22 cellular contexts compared by ENCODE assay signal in genomic region chr6:53172468-53172803, GRCh38. TPM values are rescaled to one million over a fixed set of nuclear protein-coding genes. Genes with fewer than 3 reads are reported as not detected.
DNase-seq lines count a peak whose midpoint lies in the region; ATAC-seq, FAIRE-seq and TF ChIP-seq lines count a peak whose summit lies in the region.
"Had no signal": no experiment of that assay in that cellular context is flagged by ENCODE, and none has a peak within 500 bp of the region (broad histone marks: within the 10 kb centered on the region; RNA-seq: fewer than 3 reads in every experiment).

No MANE protein-coding gene starts in this region.

- H3K27ac Mint-ChIP-seq in naive B cell, result peak overlapping the region; percentile 9 to 95 (median 83)
- H3K27ac Mint-ChIP-seq: activated naive CD8-positive, alpha-beta T cell treated with anti-CD3 and anti-CD28 coated beads for 36 hours; activated T-cell treated with anti-CD3 and anti-CD28 coated beads, Interleukin-2, amount 50 U/mL, for 24 hours; CD8-positive, alpha-beta T cell; type B pancreatic cell had no signal

- no peak overlapping the region for H3K4me2 ChIP-seq in HepG2 (ENCODE audit: low read depth, low read length)

- H3K79me2 ChIP-seq in HepG2 (ENCODE audit: insufficient read depth, low read length), result no peaks in the 10 kb centered on the region

- DNase-seq in HepG2 (ENCODE audit: low spot score) (no peak), right lobe of liver (no peak), naive B cell (no peak), germinal center (ENCODE audit: low spot score) (no peak), DMS 273 treated with DMSO at 0.1 percent for 48 hours (lab: John Stamatoyannopoulos, UW) (no peak)
- no peak for DNase-seq in central memory CD4-positive, alpha-beta T cell

- no peaks in the 10 kb centered on the region for H3K4me1 ChIP-seq in HepG2 (ENCODE audit: insufficient read depth, low read length)
- peaks cover 0 to 10% (median 0%) of the 10 kb centered on the region in 4 donors for H3K4me1 ChIP-seq in right lobe of liver
- H3K4me1 ChIP-seq: ascending aorta, colonic mucosa, lower lobe of right lung, psoas muscle, SJCRH30 had no signal

- no peaks in the 10 kb centered on the region for H3K36me3 Mint-ChIP-seq in naive B cell
- H3K36me3 Mint-ChIP-seq: activated naive CD8-positive, alpha-beta T cell treated with anti-CD3 and anti-CD28 coated beads for 36 hours; CD8-positive, alpha-beta T cell; naive thymus-derived CD8-positive, alpha-beta T cell; type B pancreatic cell had no signal

- H3K9ac ChIP-seq in HepG2 (ENCODE audit: insufficient read depth, low read depth, low read length), result no peak overlapping the region

- H3K27me3 Mint-ChIP-seq in naive B cell, result no peaks in the 10 kb centered on the region
- H3K27me3 Mint-ChIP-seq: activated naive CD8-positive, alpha-beta T cell treated with anti-CD3 and anti-CD28 coated beads for 36 hours; activated T-cell treated with anti-CD3 and anti-CD28 coated beads, Interleukin-2, amount 50 U/mL, for 24 hours; naive thymus-derived CD8-positive, alpha-beta T cell; type B pancreatic cell had no signal

- H3K27me3 ChIP-seq in HepG2 (ENCODE audit: control insufficient read depth in 1 of 2, insufficient read depth in 2 of 2, low read length in 2 of 2), result no peaks in the 10 kb centered on the region
- H3K27me3 ChIP-seq in right lobe of liver, result no peaks in the 10 kb centered on the region
- H3K27me3 ChIP-seq: ascending aorta, colonic mucosa, sigmoid colon, SJCRH30 had no signal

- peak overlapping the region; percentile 19 to 75 (median 56) for H3K4me3 Mint-ChIP-seq in naive B cell
- H3K4me3 Mint-ChIP-seq: activated naive CD8-positive, alpha-beta T cell treated with anti-CD3 and anti-CD28 coated beads for 36 hours; activated T-cell treated with anti-CD3 and anti-CD28 coated beads, Interleukin-2, amount 50 U/mL, for 24 hours; CD8-positive, alpha-beta T cell; type B pancreatic cell had no signal

- 34% methylated on average over 6 of the region's 6 CpGs for WGBS in HepG2 (ENCODE audit: low lambda C conversion rate)
- WGBS in right lobe of liver (ENCODE audit: insufficient coverage, low coverage, low lambda C conversion rate, missing lambda C conversion rate), result 59% methylated on average over 6 of the region's 6 CpGs

- no peaks in the 10 kb centered on the region for H3K9me3 ChIP-seq in HepG2 (ENCODE audit: low read length)
- no peaks in the 10 kb centered on the region for H3K9me3 ChIP-seq in right lobe of liver
- H3K9me3 ChIP-seq in KOPT-K1 (ENCODE audit: insufficient read depth, low read length, poor library complexity, severe bottlenecking), result no peaks in the 10 kb centered on the region
- H3K9me3 ChIP-seq: ascending aorta, colonic mucosa, lower lobe of right lung, psoas muscle, sigmoid colon, SJCRH30 had no signal

- TF ChIP-seq EP300 in HepG2 (IDR thresholded peaks at IDR 0.05; ENCODE audit: low read depth in 2 of 2, low read length in 2 of 2), result no peak
- TF ChIP-seq EP300 in HepG2 (CRISPR knock-in tag; IDR thresholded peaks at IDR 0.05; ENCODE audit: borderline replicate concordance), result no peak

- no peaks in the 10 kb centered on the region for H3K9me3 Mint-ChIP-seq in naive B cell
- H3K9me3 Mint-ChIP-seq: activated naive CD8-positive, alpha-beta T cell treated with anti-CD3 and anti-CD28 coated beads for 36 hours; activated T-cell treated with anti-CD3 and anti-CD28 coated beads, Interleukin-2, amount 50 U/mL, for 24 hours; CD8-positive, alpha-beta T cell; naive thymus-derived CD8-positive, alpha-beta T cell; type B pancreatic cell had no signal

- intact Hi-C loops in HepG2 (cut with micrococcal nuclease; ENCODE audit: unreplicated experiment) (loop anchor here (1.0 to 5.0 kb wide), 6 partner anchors 122 to 555 kb away; partner anchors contain the start of gene ELOVL5), right lobe of liver (cut with DNase I) (loop anchor here in 1 of 2 donors (5.0 to 10.0 kb wide), 2 partner anchors 232 to 310 kb away; no protein-coding TSS in a partner anchor)

- in situ Hi-C loops in HepG2 (cut with HindIII; ENCODE audit: extremely low pct_ligation_motif_present, low pct_unique_long_range_greater_than_20kb), result loop anchor here (5.0 to 25.0 kb wide), 3 partner anchors 122 to 540 kb away; no protein-coding TSS in a partner anchor

- H2AFZ ChIP-seq in HepG2 (ENCODE audit: low read length), result no peak overlapping the region

- TF ChIP-seq RAD21 in HepG2 (CRISPR knock-in tag; IDR thresholded peaks at IDR 0.05), result no peak

- H3K4me1 Mint-ChIP-seq in naive B cell, result peaks cover 23 to 37% (median 26%) of the 10 kb centered on the region in 3 donors
- H3K4me1 Mint-ChIP-seq: activated naive CD8-positive, alpha-beta T cell treated with anti-CD3 and anti-CD28 coated beads for 36 hours had no signal

- TF ChIP-seq POLR2A in HepG2 (IDR thresholded peaks at IDR 0.05; ENCODE audit: insufficient read depth in 1 of 2, low read depth in 2 of 2, low read length in 2 of 2) (no peak), right lobe of liver (IDR thresholded peaks at IDR 0.05) (no peak)

- CTCF ChIA-PET in HepG2 (lab: Yijun Ruan, JAX; ENCODE audit: low intra/inter-chr PET ratio, low total read pairs), result interaction anchor here (0.7 to 6.8 kb wide), 14 partner anchors 21 to 556 kb away, joined by 3 to 179 read pairs (median 7); no protein-coding TSS in a partner anchor

- FAIRE-seq in HepG2 (lab: Jason Lieb, UNC), result no peak

- BruUV-seq in HepG2 (replicated peaks; lab: Mats Ljungman, UMichigan), result no TSS peak

- ATAC-seq in HepG2 (peak; percentile 16; the same call in 2 of the 3 replicates), right lobe of liver (no peak), naive B cell (ENCODE audit: low read depth in 2 of 2) (no peak), HG03439 (IDR thresholded peaks at IDR 0.05; ENCODE audit: unreplicated experiment) (no peak)

- H3K36me3 ChIP-seq in HepG2 (replicated peaks in 1 of 2; ENCODE audit: control insufficient read depth in 1 of 2, insufficient read depth in 2 of 2, low read length in 2 of 2) (no peaks in the 10 kb centered on the region), right lobe of liver (no peaks in the 10 kb centered on the region), KOPT-K1 (ENCODE audit: insufficient read depth, low read length) (no peaks in the 10 kb centered on the region)
- H3K36me3 ChIP-seq: ascending aorta, colonic mucosa, lower lobe of right lung, sigmoid colon, SJCRH30, WERI-Rb-1 had no signal

- H3K27ac ChIP-seq in HepG2 (ENCODE audit: extremely low read length, insufficient read depth, low read length) (no peak overlapping the region), right lobe of liver (no peak overlapping the region), KOPT-K1 (ENCODE audit: low read depth, low read length, poor library complexity, severe bottlenecking) (peak overlapping the region; percentile 31)
- H3K27ac ChIP-seq: ascending aorta, colonic mucosa, lower lobe of right lung, psoas muscle, sigmoid colon, SJCRH30, WERI-Rb-1 had no signal

- no peak overlapping the region for H3K4me3 ChIP-seq in HepG2 (replicated peaks in 1 of 3; ENCODE audit: insufficient read depth in 1 of 3, low read depth in 2 of 3, low read length in 3 of 3)
- H3K4me3 ChIP-seq in right lobe of liver, result no peak overlapping the region
- H3K4me3 ChIP-seq: ascending aorta, colonic mucosa, GM12878, lower lobe of right lung, psoas muscle, sigmoid colon, SJCRH30 had no signal

- POLR2A ChIA-PET in HepG2 (lab: Yijun Ruan, JAX), result no interaction called here

- H4K20me1 ChIP-seq in HepG2 (ENCODE audit: insufficient read depth, low read length), result no peaks in the 10 kb centered on the region

- TF ChIP-seq CTCF in HepG2 (CRISPR knock-in tag; IDR thresholded peaks at IDR 0.05) (no peak), right lobe of liver (IDR thresholded peaks at IDR 0.05) (no peak)

TF ChIP-seq in HepG2, 621 proteins besides CTCF, POLR2A, EP300 and RAD21 (continues in another document):
- TF ChIP-seq ARNTL (CRISPR knock-in tag; IDR thresholded peaks at IDR 0.05) (no peak), LCORL (IDR thresholded peaks at IDR 0.05) (no peak), LCORL (CRISPR knock-in tag; IDR thresholded peaks at IDR 0.05) (no peak), ZNF616 (CRISPR knock-in tag; IDR thresholded peaks at IDR 0.05; ENCODE audit: low read depth) (no peak)
- TF ChIP-seq, protein P1, sequence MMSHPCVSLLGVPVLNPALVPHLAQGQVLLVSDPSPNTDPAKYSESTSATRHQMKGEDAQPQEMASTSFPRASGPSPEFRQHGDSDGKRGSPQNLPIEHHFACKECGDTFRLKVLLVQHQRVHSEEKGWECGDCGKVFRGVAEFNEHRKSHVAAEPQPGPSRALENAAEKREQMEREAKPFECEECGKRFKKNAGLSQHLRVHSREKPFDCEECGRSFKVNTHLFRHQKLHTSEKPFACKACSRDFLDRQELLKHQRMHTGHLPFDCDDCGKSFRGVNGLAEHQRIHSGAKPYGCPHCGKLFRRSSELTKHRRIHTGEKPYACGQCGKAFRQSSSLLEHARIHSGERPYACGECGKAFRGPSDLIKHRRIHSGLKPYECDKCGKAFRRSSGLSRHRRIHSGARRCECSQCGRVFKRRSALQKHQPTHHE (CRISPR knock-in tag; IDR thresholded peaks at IDR 0.05; ENCODE audit: borderline replicate concordance), result no peak

RNA-seq across cellular contexts. Expression of gene GCM1, which starts 23.8 kb away (rescaled TPM):
- total RNA-seq in HepG2 (2016; rRNA removed; fragmentation: Illumina TruSeq; extraction: Trizol), result 0.13 and 0.18 TPM in 2 replicates
- total RNA-seq in HepG2 (2016; cell fraction: cytosol; rRNA removed; fragmentation: Illumina TruSeq; extraction: Trizol; ENCODE audit: low read depth), result 0.09 TPM in 1 of 2 replicates, not detected in the other
- 0.15 and 0.16 TPM in 2 replicates for total RNA-seq in HepG2 (2016; cell fraction: insoluble cytoplasmic fraction; rRNA removed; fragmentation: Illumina TruSeq; extraction: Trizol)
- total RNA-seq in HepG2 (2016; cell fraction: membrane; rRNA removed; fragmentation: Illumina TruSeq; extraction: Trizol), result 0.06 and 0.17 TPM in 2 replicates
- total RNA-seq in HepG2 (2016; cell fraction: nucleus; rRNA removed; fragmentation: Illumina TruSeq; extraction: Trizol), result 0.13 TPM in 1 of 2 replicates, not detected in the other
- polyA plus RNA-seq in HepG2 (2011; rRNA removed), result 0.03 and 0.04 TPM in 2 replicates
- polyA plus RNA-seq in HepG2 (2011; cell fraction: cytosol; rRNA removed), result 0.03 TPM in 2 replicates
- 0.05 TPM in 1 of 2 replicates, not detected in the other for polyA plus RNA-seq in HepG2 (2011; cell fraction: nucleus; rRNA removed)
- polyA plus RNA-seq in HepG2 (2012), result 0.24 TPM in 1 of 2 replicates, not detected in the other
- polyA plus RNA-seq in HepG2 (2016; cell fraction: cytosol; fragmentation: Illumina TruSeq; extraction: Trizol; ENCODE audit: low read depth), result not detected in 2 replicates
- 0.13 TPM in 1 of 2 replicates, not detected in the other for polyA plus RNA-seq in HepG2 (2016; cell fraction: insoluble cytoplasmic fraction; fragmentation: Illumina TruSeq; extraction: Trizol; ENCODE audit: low read depth)
- not detected in 2 replicates for polyA plus RNA-seq in HepG2 (2016; cell fraction: membrane; fragmentation: Illumina TruSeq; extraction: Trizol; ENCODE audit: low read depth)
- polyA plus RNA-seq in HepG2 (2016; cell fraction: nucleus; fragmentation: Illumina TruSeq; extraction: Trizol; ENCODE audit: insufficient read depth, low read depth), result 0.16 and 0.22 TPM in 2 replicates
- not detected in 2 replicates for polyA minus RNA-seq in HepG2 (2011; rRNA and poly(A)+ RNA removed; ENCODE audit: low replicate concordance)
- polyA minus RNA-seq in HepG2 (2011; cell fraction: cytosol; rRNA and poly(A)+ RNA removed), result not detected in 2 replicates
- polyA minus RNA-seq in HepG2 (2011; cell fraction: nucleus; rRNA and poly(A)+ RNA removed), result not detected in 2 replicates
- not detected for total RNA-seq in right lobe of liver
- polyA plus RNA-seq in naive B cell (ENCODE audit: low read depth in 6 of 6), result under 1 TPM in 5 of 6 donors, not detected in 1; 0.09 to 0.54 (median 0.31) TPM
- total RNA-seq: activated naive CD8-positive, alpha-beta T cell treated with anti-CD3 and anti-CD28 coated beads for 36 hours; ascending aorta; colonic mucosa; fibroblast of lung; lower lobe of right lung; psoas muscle; sigmoid colon; SJCRH30 had no signal
- polyA plus RNA-seq: fibroblast of lung; naive thymus-derived CD8-positive, alpha-beta T cell; psoas muscle had no signal
